Comparison of ENCODE assay signal across 8 cellular contexts in the genomic region with DNA sequence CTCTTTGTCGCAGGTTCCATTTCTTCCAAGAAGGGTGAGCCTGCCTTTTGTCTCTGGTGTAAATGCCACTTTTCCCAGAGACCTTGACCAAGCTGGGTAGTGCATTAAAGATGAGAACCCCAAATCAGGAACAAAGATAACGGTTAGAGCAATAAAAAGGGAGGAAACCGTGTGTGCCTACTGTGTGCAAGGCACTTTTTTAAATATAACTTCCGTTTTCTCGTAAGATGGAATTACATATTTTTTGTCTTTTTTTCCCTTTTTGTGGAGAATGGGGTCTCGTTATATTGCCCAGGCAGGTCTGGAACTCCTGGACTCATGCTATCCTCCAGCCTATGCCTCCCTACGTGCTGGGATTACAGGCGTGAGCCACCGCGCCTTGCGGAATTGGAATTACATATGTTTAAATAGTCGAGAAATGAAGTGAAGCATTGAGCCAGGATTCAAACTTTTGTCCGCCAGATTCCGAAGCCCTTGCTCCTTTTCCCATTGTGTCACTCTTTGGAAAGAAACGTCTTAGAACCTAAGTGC. TPM values are rescaled to one million over a fixed set of nuclear protein-coding genes. Genes with fewer than 3 reads are reported as not detected.
DNase-seq lines count a peak whose midpoint lies in the region; ATAC-seq and TF ChIP-seq lines count a peak whose summit lies in the region.

No MANE protein-coding gene starts in this region.

- H4K20me1 ChIP-seq in fibroblast of lung (ENCODE audit: control insufficient read depth, extremely low read depth, insufficient read depth, low read length) = no peaks in the 10 kb centered on the region

- H3K4me2 ChIP-seq in fibroblast of lung (ENCODE audit: extremely low read depth, insufficient read depth, low read length) = peak overlapping the region; percentile 58

- TF ChIP-seq CTCF in GM13977 (IDR thresholded peaks at IDR 0.05; ENCODE audit: extremely low read depth, insufficient read depth, missing control alignments) = no peak
- no peak for TF ChIP-seq CTCF in RWPE2 (IDR thresholded peaks at IDR 0.05; ENCODE audit: poor library complexity, severe bottlenecking)
- no peak for TF ChIP-seq CTCF in fibroblast of lung (conservative IDR thresholded peaks at IDR 0.05 in 1 of 2, IDR thresholded peaks at IDR 0.05 in 1 of 2; ENCODE audit: low read depth in 1 of 2, low read length in 2 of 2)
- no peak for TF ChIP-seq CTCF in sigmoid colon (IDR thresholded peaks at IDR 0.05)

- H3K9me3 ChIP-seq in RWPE2 (ENCODE audit: severe bottlenecking) = no peaks in the 10 kb centered on the region
- no peaks in the 10 kb centered on the region for H3K9me3 ChIP-seq in fibroblast of lung (ENCODE audit: control insufficient read depth, insufficient read depth, low read depth, low read length)
- no peaks in the 10 kb centered on the region for H3K9me3 ChIP-seq in sigmoid colon

- peaks cover 18% of the 10 kb centered on the region for H3K79me2 ChIP-seq in fibroblast of lung (ENCODE audit: control insufficient read depth, insufficient read depth, low read length)

- H3K4me1 ChIP-seq in RWPE2 (ENCODE audit: insufficient read depth, poor library complexity, severe bottlenecking) (peaks cover 3% of the 10 kb centered on the region), fibroblast of lung (ENCODE audit: control insufficient read depth, extremely low read depth, insufficient read depth, low read length) (peaks cover 19% of the 10 kb centered on the region), sigmoid colon (peaks cover 0 to 52% (median 50%) of the 10 kb centered on the region in 4 donors)

- intact Hi-C loops in sigmoid colon (cut with DNase I) = loop anchor here (1.0 to 2.0 kb wide), 4 partner anchors 30 to 105 kb away; partner anchors contain the start of genes MYL6, SMARCC2 and ZC3H10

- H2AFZ ChIP-seq in fibroblast of lung (ENCODE audit: low read length) = peak overlapping the region; percentile 80

- peak overlapping the region; percentile 8 for H3K9ac ChIP-seq in fibroblast of lung (ENCODE audit: insufficient read depth, low read length)

- H3K36me3 ChIP-seq in RWPE2 (ENCODE audit: low read depth) (peaks cover 10% of the 10 kb centered on the region), fibroblast of lung (ENCODE audit: control insufficient read depth, insufficient read depth, low read length) (peaks cover 3% of the 10 kb centered on the region), sigmoid colon (peaks cover 0 to 18% (median 0%) of the 10 kb centered on the region in 4 donors)

- H3K27me3 ChIP-seq in RWPE2 (ENCODE audit: insufficient read depth, poor library complexity, severe bottlenecking) = no peaks in the 10 kb centered on the region
- H3K27me3 ChIP-seq in fibroblast of lung (ENCODE audit: control insufficient read depth, insufficient read depth, low read length) = no peaks in the 10 kb centered on the region
- H3K27me3 ChIP-seq in sigmoid colon = no peaks in the 10 kb centered on the region

- DNase-seq in GM13977 (ENCODE audit: low spot score) (peak; percentile 10), RWPE2 (ENCODE audit: low spot score) (no peak), fibroblast of lung (ENCODE audit: low read depth in 2 of 2) (no peak), sigmoid colon (no peak), NCI-H774 (lab: John Stamatoyannopoulos, UW) (no peak), kidney glomerular epithelial cell (lab: John Stamatoyannopoulos, UW) (no peak)
- no peak for DNase-seq in stimulated activated CD4-positive, alpha-beta T cell treated with anti-CD3 and anti-CD28 coated beads, Interleukin-2, amount 100 ng/mL, for 24 hours

- no peak for ATAC-seq in RWPE2 (ENCODE audit: low read depth)
- no peak for ATAC-seq in GM19467 (IDR thresholded peaks at IDR 0.05; ENCODE audit: unreplicated experiment)

- in situ Hi-C loops in GM13977 (cut with MboI; ENCODE audit: low pct_unique_long_range_greater_than_20kb, low sequenced_read_pairs, unreplicated experiment) = no loop called here

- no peak for TF ChIP-seq POLR2A in sigmoid colon (IDR thresholded peaks at IDR 0.05)

- H3K27ac ChIP-seq in RWPE2 (ENCODE audit: poor library complexity, severe bottlenecking) = peak overlapping the region; percentile 3
- peak overlapping the region; percentile 61 for H3K27ac ChIP-seq in fibroblast of lung (ENCODE audit: insufficient read depth, low read length)
- peak overlapping the region; percentile 98 to 99 (median 98) for H3K27ac ChIP-seq in sigmoid colon

- TF ChIP-seq EP300 in sigmoid colon (IDR thresholded peaks at IDR 0.05) = no peak

- WGBS in sigmoid colon, 2 donors = 10 to 20% methylated on average over 15 of the region's 15 CpGs

- H3K4me3 ChIP-seq in RWPE2 (ENCODE audit: severe bottlenecking) (peak overlapping the region; percentile 45), fibroblast of lung (replicated peaks in 1 of 4; ENCODE audit: control extremely low read depth in 1 of 4, insufficient read depth in 1 of 4, low read depth in 3 of 4, low read length in 4 of 4) (peak overlapping the region in 3 of 4 experiments; percentile 14 to 43 (median 35)), sigmoid colon (peak overlapping the region in 3 of 4 donors; percentile 8 to 65 (median 62))

RNA-seq across cellular contexts. Expression of gene NABP2, which starts 0.5 kb away (rescaled TPM):
- 25.9 and 29.2 TPM in 2 replicates for total RNA-seq in fibroblast of lung
- 39.7 and 65.5 TPM in 2 replicates for polyA plus RNA-seq in fibroblast of lung
- polyA plus RNA-seq in fibroblast of lung (2012) = 36.4 and 49.3 TPM in 2 replicates
- polyA minus RNA-seq in fibroblast of lung (ENCODE audit: low replicate concordance) = 25.1 and 42.7 TPM in 2 replicates
- total RNA-seq in sigmoid colon = 10 to 100 TPM; 17.2 to 33.5 (median 31.6) TPM
- polyA plus RNA-seq in sigmoid colon = 10 to 100 TPM; 29.4 to 43.7 (median 32.6) TPM

RNA-seq across cellular contexts. Expression of gene RNF41, which starts 1.9 kb away (rescaled TPM):
- total RNA-seq in fibroblast of lung (120 and 199 TPM in 2 replicates), sigmoid colon (100 to 1,000 TPM in 1 of 4 donors, 10 to 100 TPM in 3; 59.9 to 109 (median 78.0) TPM)
- polyA plus RNA-seq in fibroblast of lung (88.4 and 99.7 TPM in 2 replicates), sigmoid colon (10 to 100 TPM; 18.5 to 27.0 (median 25.2) TPM)
- 55.4 and 62.2 TPM in 2 replicates for polyA plus RNA-seq in fibroblast of lung (2012)
- 494 and 557 TPM in 2 replicates for polyA minus RNA-seq in fibroblast of lung (ENCODE audit: low replicate concordance)

RNA-seq across cellular contexts. Expression of gene SLC39A5, which starts 6.2 kb away (rescaled TPM):
- total RNA-seq in fibroblast of lung = not detected in 2 replicates
- not detected in 2 replicates for polyA plus RNA-seq in fibroblast of lung
- polyA plus RNA-seq in fibroblast of lung (2012) = not detected in 2 replicates
- polyA minus RNA-seq in fibroblast of lung (ENCODE audit: low replicate concordance) = not detected in 2 replicates
- total RNA-seq in sigmoid colon = not detected
- polyA plus RNA-seq in sigmoid colon = 10 to 100 TPM; 30.0 to 74.0 (median 31.2) TPM

RNA-seq across cellular contexts. Expression of gene SMARCC2, which starts 34.4 kb away (rescaled TPM):
- total RNA-seq in fibroblast of lung = 55.5 and 70.8 TPM in 2 replicates
- polyA plus RNA-seq in fibroblast of lung = 60.2 and 69.6 TPM in 2 replicates
- polyA plus RNA-seq in fibroblast of lung (2012) = 49.2 and 50.4 TPM in 2 replicates
- polyA minus RNA-seq in fibroblast of lung (ENCODE audit: low replicate concordance) = 64.1 and 69.7 TPM in 2 replicates
- total RNA-seq in sigmoid colon = 100 to 1,000 TPM in 1 of 4 donors, 10 to 100 TPM in 3; 55.7 to 135 (median 70.7) TPM
- 10 to 100 TPM; 18.0 to 44.4 (median 18.3) TPM for polyA plus RNA-seq in sigmoid colon

RNA-seq across cellular contexts. Expression of gene ANKRD52, which starts 34.5 kb away (rescaled TPM):
- total RNA-seq in fibroblast of lung = 9.0 and 14.9 TPM in 2 replicates
- 12.2 and 15.8 TPM in 2 replicates for polyA plus RNA-seq in fibroblast of lung
- polyA plus RNA-seq in fibroblast of lung (2012) = 20.8 and 22.2 TPM in 2 replicates
- polyA minus RNA-seq in fibroblast of lung (ENCODE audit: low replicate concordance) = 99.7 and 108 TPM in 2 replicates
- 10 to 100 TPM in 2 of 4 donors, 1 to 10 TPM in 2; 8.4 to 19.1 (median 10.5) TPM for total RNA-seq in sigmoid colon
- polyA plus RNA-seq in sigmoid colon = 10 to 100 TPM in 1 of 3 donors, 1 to 10 TPM in 2; 4.2 to 20.1 (median 6.7) TPM

Comparison
In these comparisons a context has a peak if more than half of its experiments do, and no peak if none do; other contexts are left out.
1. H3K27ac ChIP-seq: peak in every context shown above with its lines; median percentile 98 in sigmoid colon; 61 in fibroblast of lung; 3 in RWPE2.